11 cellular contexts compared by ENCODE assay signal in genomic region chr7:1669486-1669951, GRCh38. TPM values are rescaled to one million over a fixed set of nuclear protein-coding genes. Genes with fewer than 3 reads are reported as not detected.
DNase-seq lines count a peak whose midpoint lies in the region; ATAC-seq and TF ChIP-seq lines count a peak whose summit lies in the region.
"Had no signal": no experiment of that assay in that cellular context is flagged by ENCODE, and none has a peak within 500 bp of the region (broad histone marks: within the 10 kb centered on the region; RNA-seq: fewer than 3 reads in every experiment).

No MANE protein-coding gene starts in this region.

- intact Hi-C loops in tibial artery (cut with DNase I; ENCODE audit: low total_unique reads): loop anchor here (5.0 kb wide), 1 partner anchor 543 kb away; no protein-coding TSS in a partner anchor

- no peak overlapping the region for H3K27ac ChIP-seq in tibial artery

- peak; percentile 57 for DNase-seq in activated effector memory CD4-positive, alpha-beta T cell treated with anti-CD3 and anti-CD28 coated beads, Interleukin-2, amount 50 U/mL, for 16 hours
- DNase-seq in activated effector memory CD4-positive, alpha-beta T cell treated with Interleukin-2 at 50 U/mL for 16 hours: no peak
- DNase-seq in adipocyte (ENCODE audit: low read depth) (peak; percentile 11), left lobe of liver (ENCODE audit: low spot score) (peak; percentile 65), tibial artery (peak; percentile 3 to 44), activated gamma-delta T cell (lab: John Stamatoyannopoulos, UW) (no peak)
- DNase-seq: cerebellar nuclear complex, NCI-H1436 treated with DMSO at 0.1 percent for 48 hours had no signal

- ATAC-seq in left lobe of liver (peak; percentile 43), GM21576 (IDR thresholded peaks at IDR 0.05; ENCODE audit: unreplicated experiment) (no peak), GM19035 (IDR thresholded peaks at IDR 0.05; ENCODE audit: unreplicated experiment) (no peak)
- ATAC-seq: CD8-positive, alpha-beta T cell had no signal

- H3K9me3 ChIP-seq in adipocyte (ENCODE audit: control insufficient read depth, low read length) (no peaks in the 10 kb centered on the region), tibial artery (no peaks in the 10 kb centered on the region)

- H3K4me1 ChIP-seq in adipocyte (ENCODE audit: control insufficient read depth, insufficient read depth, low read length) (peaks cover 2% of the 10 kb centered on the region), tibial artery (peaks cover 0 to 59% (median 49%) of the 10 kb centered on the region in 4 donors)

- no peak overlapping the region for H3K4me3 ChIP-seq in adipocyte (ENCODE audit: low read length)
- H3K4me3 ChIP-seq in tibial artery: peak overlapping the region in 1 of 2 donors; percentile 46

- no peaks in the 10 kb centered on the region for H3K36me3 ChIP-seq in adipocyte (ENCODE audit: control insufficient read depth, insufficient read depth, low read length, severe bottlenecking)
- no peaks in the 10 kb centered on the region for H3K36me3 ChIP-seq in tibial artery

- H3K27me3 ChIP-seq in adipocyte (replicated peaks; ENCODE audit: control insufficient read depth, insufficient read depth, low read length) (peaks cover 10% of the 10 kb centered on the region), tibial artery (peaks cover 0 to 98% of the 10 kb centered on the region in 2 donors)

- H3K9ac ChIP-seq in adipocyte (ENCODE audit: low read length): no peak overlapping the region

- no peak for TF ChIP-seq CTCF in tibial artery (IDR thresholded peaks at IDR 0.05)

RNA-seq across cellular contexts. Expression of gene ELFN1, which starts 0.6 kb away (rescaled TPM):
- total RNA-seq in left lobe of liver: 17.5 TPM
- total RNA-seq: CD8-positive, alpha-beta T cell had no signal

Comparison
In these comparisons a context has a peak if more than half of its experiments do, and no peak if none do; other contexts are left out.
1. DNase-seq: peak in activated effector memory CD4-positive, alpha-beta T cell treated with anti-CD3 and anti-CD28 coated beads, Interleukin-2, amount 50 U/mL, for 16 hours (single experiment), adipocyte (single experiment), left lobe of liver (single experiment) and tibial artery (2 of 2); none in activated effector memory CD4-positive, alpha-beta T cell treated with Interleukin-2 at 50 U/mL for 16 hours (single experiment) and activated gamma-delta T cell (single experiment).